8 cellular contexts compared by ENCODE assay signal in genomic region chr11:35714882-35715612, GRCh38. TPM values are rescaled to one million over a fixed set of nuclear protein-coding genes. Genes with fewer than 3 reads are reported as not detected.
DNase-seq lines count a peak whose midpoint lies in the region; ATAC-seq, FAIRE-seq and TF ChIP-seq lines count a peak whose summit lies in the region.

No MANE protein-coding gene starts in this region.

- DNase-seq in HFF-Myc (ENCODE audit: extremely low read depth, low read depth) (peak; percentile 12), RPMI7951 (ENCODE audit: low read depth) (peak; percentile 33), urothelium cell line (ENCODE audit: low spot score) (no peak), mesothelial cell of epicardium (ENCODE audit: low spot score in 2 of 2, unreplicated experiment in 2 of 2) (no peak), endodermal cell (no peak), HUDEP-2 (lab: John Stamatoyannopoulos, UW; ENCODE audit: unreplicated experiment in 76 of 76) (no peak)

- no peaks in the 10 kb centered on the region for H3K4me1 ChIP-seq in endodermal cell (ENCODE audit: control insufficient read depth, insufficient read depth, low read length)

- peak; percentile 85 for TF ChIP-seq EP300 in neural cell (conservative IDR thresholded peaks at IDR 0.05; ENCODE audit: poor library complexity, severe bottlenecking)

- H3K4me3 ChIP-seq in HFF-Myc (replicated peaks; ENCODE audit: low read depth, low read length) (no peak overlapping the region), neural cell (ENCODE audit: low read length) (peak overlapping the region; percentile 46), endodermal cell (ENCODE audit: low read length) (no peak overlapping the region)

- TF ChIP-seq RAD21 in neural cell (conservative IDR thresholded peaks at IDR 0.05): peak; percentile 14

- H3K9me3 Mint-ChIP-seq in mesothelial cell of epicardium (no peaks in the 10 kb centered on the region), endodermal cell (no peaks in the 10 kb centered on the region)

- no peaks in the 10 kb centered on the region for H3K36me3 ChIP-seq in neural cell (ENCODE audit: insufficient read depth, low read length)
- no peaks in the 10 kb centered on the region for H3K36me3 ChIP-seq in endodermal cell (ENCODE audit: control insufficient read depth, insufficient read depth, low read length)

- H4K20me1 ChIP-seq in neural cell (ENCODE audit: insufficient read depth): no peaks in the 10 kb centered on the region

- peak overlapping the region; percentile 76 for H3K27ac ChIP-seq in neural cell (ENCODE audit: low read length)
- no peak overlapping the region for H3K27ac ChIP-seq in endodermal cell (ENCODE audit: low read depth, low read length)

- H3K9me2 ChIP-seq in neural cell (ENCODE audit: insufficient read depth, low read length): no peaks in the 10 kb centered on the region

- H3K27me3 Mint-ChIP-seq in mesothelial cell of epicardium (ENCODE audit: low read depth): no peaks in the 10 kb centered on the region
- H3K27me3 Mint-ChIP-seq in endodermal cell (ENCODE audit: insufficient read depth): no peaks in the 10 kb centered on the region

- ATAC-seq in GM18861 (IDR thresholded peaks at IDR 0.05; ENCODE audit: unreplicated experiment): peak; percentile 94

- peaks cover 13% of the 10 kb centered on the region for H3K79me2 ChIP-seq in neural cell (replicated peaks; ENCODE audit: insufficient read depth, low read length)

- no peak overlapping the region for H3K4me3 Mint-ChIP-seq in mesothelial cell of epicardium
- no peak overlapping the region for H3K4me3 Mint-ChIP-seq in endodermal cell

- no peaks in the 10 kb centered on the region for H3K4me1 Mint-ChIP-seq in mesothelial cell of epicardium
- peaks cover 9% of the 10 kb centered on the region for H3K4me1 Mint-ChIP-seq in endodermal cell

- H3K9ac ChIP-seq in neural cell (ENCODE audit: low read length) (peak overlapping the region; percentile 40), endodermal cell (ENCODE audit: extremely low read depth, low read length, poor library complexity, severe bottlenecking) (no peak overlapping the region)

- H3K4me2 ChIP-seq in neural cell (ENCODE audit: low read length): peak overlapping the region; percentile 69

- TF ChIP-seq CTCF in HFF-Myc (IDR thresholded peaks at IDR 0.05; ENCODE audit: low read depth, low read length, missing control alignments) (no peak), neural cell (IDR thresholded peaks at IDR 0.05; ENCODE audit: poor library complexity, severe bottlenecking) (no peak), mesothelial cell of epicardium (IDR thresholded peaks at IDR 0.05; ENCODE audit: unreplicated experiment) (no peak), endodermal cell (conservative IDR thresholded peaks at IDR 0.05) (no peak)

- H3K27me3 ChIP-seq in neural cell (ENCODE audit: insufficient read depth, low read depth, low read length) (no peaks in the 10 kb centered on the region), endodermal cell (ENCODE audit: control insufficient read depth, insufficient read depth, low read length, poor library complexity, severe bottlenecking) (no peaks in the 10 kb centered on the region)

- FAIRE-seq in urothelium cell line (lab: Jason Lieb, UNC): no peak

- H3K27ac Mint-ChIP-seq in mesothelial cell of epicardium (no peak overlapping the region), endodermal cell (no peak overlapping the region)

- H3F3A ChIP-seq in neural cell (ENCODE audit: insufficient read depth, low read length, poor library complexity, severe bottlenecking): no peaks in the 10 kb centered on the region

- H3K9me3 ChIP-seq in neural cell (ENCODE audit: low read length) (no peaks in the 10 kb centered on the region), endodermal cell (ENCODE audit: control insufficient read depth, low read length) (no peaks in the 10 kb centered on the region)

- 90 to 96% methylated on average over 2 to 3 of the region's 3 CpGs for WGBS in endodermal cell (ENCODE audit: insufficient coverage in 1 of 2, insufficient read length in 1 of 2), 2 experiments

- no peak overlapping the region for H2AFZ ChIP-seq in neural cell (ENCODE audit: low read depth, low read length)

- H3K36me3 Mint-ChIP-seq in mesothelial cell of epicardium (no peaks in the 10 kb centered on the region), endodermal cell (ENCODE audit: low read depth) (no peaks in the 10 kb centered on the region)

TF ChIP-seq in neural cell, 6 proteins besides CTCF, POLR2A, EP300 and RAD21:
- peak; percentile 58 for TF ChIP-seq POLR2AphosphoS5 (IDR thresholded peaks at IDR 0.05)
- TF ChIP-seq REST (IDR thresholded peaks at IDR 0.05; ENCODE audit: borderline replicate concordance): peak; percentile 37
- peak; percentile 58 for TF ChIP-seq MXI1 (conservative IDR thresholded peaks at IDR 0.05; ENCODE audit: poor library complexity, severe bottlenecking)
- peak; percentile 39 for TF ChIP-seq SMC3 (conservative IDR thresholded peaks at IDR 0.05; ENCODE audit: poor library complexity)
- TF ChIP-seq TAF1 (IDR thresholded peaks at IDR 0.05; ENCODE audit: low read depth): no peak

RNA-seq across cellular contexts. Expression of gene TRIM44, which starts 52.5 kb away (rescaled TPM):
- total RNA-seq in RPMI7951 (2014; rRNA removed; shearing (Covaris generic)): 18.2 and 27.6 TPM in 2 replicates
- polyA plus RNA-seq in neural cell: 14.9 and 17.1 TPM in 2 replicates
- 21.4 and 26.7 TPM in 2 replicates for polyA minus RNA-seq in neural cell
- total RNA-seq in mesothelial cell of epicardium (81.2 to 88.2 TPM (median 86.6 TPM) in 3 replicates), endodermal cell (10 to 100 TPM; 48.5 to 63.8 TPM)
- 39.5 TPM for polyA plus RNA-seq in endodermal cell (2013, experiment 1 of 2)
- 33.2 TPM for polyA plus RNA-seq in endodermal cell (2013, experiment 2 of 2)

Comparison
In these comparisons a context has a peak if more than half of its experiments do, and no peak if none do; other contexts are left out.
1. DNase-seq: peak in HFF-Myc (single experiment) and RPMI7951 (single experiment); none in urothelium cell line (single experiment), mesothelial cell of epicardium (0 of 2), endodermal cell (single experiment) and HUDEP-2 (0 of 76).